8 cellular contexts compared by ENCODE assay signal in the genomic region with DNA sequence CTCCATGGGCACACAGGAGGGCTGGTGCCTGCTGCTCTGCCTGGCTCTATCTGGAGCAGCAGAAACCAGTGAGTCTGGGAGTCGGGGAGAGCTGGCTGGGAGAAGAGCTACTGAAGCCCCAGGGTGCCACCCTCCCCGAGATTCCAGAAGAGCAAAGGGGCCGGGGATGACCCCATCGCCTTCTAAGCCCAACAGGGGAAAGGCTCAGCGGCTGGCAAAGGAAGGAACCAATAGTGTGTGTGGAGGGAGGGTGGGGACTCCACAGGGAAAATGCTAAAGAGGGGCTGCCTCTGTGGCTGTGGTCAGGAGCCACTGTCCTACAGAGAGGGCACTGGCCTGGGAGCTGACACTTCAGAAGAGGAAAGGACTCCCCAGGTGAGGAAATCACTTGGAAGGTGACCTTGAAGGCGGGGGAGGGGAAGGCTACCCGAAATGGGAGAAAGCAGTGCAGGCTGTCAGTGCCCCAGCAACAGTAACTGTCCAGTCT. TPM values are rescaled to one million over a fixed set of nuclear protein-coding genes. Genes with fewer than 3 reads are reported as not detected.
DNase-seq lines count a peak whose midpoint lies in the region; ATAC-seq, FAIRE-seq and TF ChIP-seq lines count a peak whose summit lies in the region.

No MANE protein-coding gene starts in this region.

- no peaks in the 10 kb centered on the region for H3K27me3 ChIP-seq in iPS-18a (ENCODE audit: control insufficient read depth, insufficient read depth, low read length)
- no peaks in the 10 kb centered on the region for H3K27me3 ChIP-seq in small intestine (ENCODE audit: control insufficient read depth in 2 of 2, insufficient read depth in 2 of 2, low read length in 2 of 2)

- no peak for ATAC-seq in GM18858 (IDR thresholded peaks at IDR 0.05; ENCODE audit: unreplicated experiment)
- no peak for ATAC-seq in HG03565 (IDR thresholded peaks at IDR 0.05; ENCODE audit: unreplicated experiment)

- DNase-seq in Jurkat, Clone E6-1 (ENCODE audit: low read depth, low spot score), result no peak
- DNase-seq in astrocyte of the cerebellum (ENCODE audit: low read depth), result no peak
- peak; percentile 74 for DNase-seq in small intestine
- DNase-seq in NCI-H1930 (lab: John Stamatoyannopoulos, UW), result no peak

- H3K9ac ChIP-seq in ES-I3 (ENCODE audit: low read depth, low read length) (peak overlapping the region; percentile 62), iPS-18a (ENCODE audit: low read length) (peak overlapping the region; percentile 68)

- FAIRE-seq in small intestine (lab: Jason Lieb, UNC), result no peak

- H3K36me3 ChIP-seq in ES-I3 (ENCODE audit: insufficient read depth, low read length) (no peaks in the 10 kb centered on the region), iPS-18a (ENCODE audit: control insufficient read depth, low read depth, low read length) (no peaks in the 10 kb centered on the region), small intestine (ENCODE audit: control insufficient read depth in 2 of 2, insufficient read depth in 2 of 2, low read length in 2 of 2) (peaks cover 4 to 13% of the 10 kb centered on the region in 2 donors)

- H3K4me1 ChIP-seq in ES-I3 (ENCODE audit: insufficient read depth, low read length), result peaks cover 22% of the 10 kb centered on the region
- peaks cover 33% of the 10 kb centered on the region for H3K4me1 ChIP-seq in iPS-18a (ENCODE audit: control insufficient read depth, low read depth, low read length)
- peaks cover 0 to 4% of the 10 kb centered on the region in 2 donors for H3K4me1 ChIP-seq in small intestine (ENCODE audit: control insufficient read depth in 2 of 2, insufficient read depth in 1 of 2, low read depth in 1 of 2, low read length in 1 of 2)

- WGBS in small intestine, 3 donors, result 0 to 4% (median 3%) methylated on average over 7 of the region's 7 CpGs

- TF ChIP-seq CTCF in astrocyte of the cerebellum (IDR thresholded peaks at IDR 0.05; ENCODE audit: low read depth, low read length, missing control alignments), result no peak

- no peaks in the 10 kb centered on the region for H3K9me3 ChIP-seq in ES-I3 (ENCODE audit: control insufficient read depth, insufficient read depth, low read length)
- H3K9me3 ChIP-seq in iPS-18a (ENCODE audit: control insufficient read depth, low read depth, low read length), result no peaks in the 10 kb centered on the region
- no peaks in the 10 kb centered on the region for H3K9me3 ChIP-seq in small intestine (ENCODE audit: control insufficient read depth, low read depth)

- H3K27ac ChIP-seq in iPS-18a (ENCODE audit: low read length) (peak overlapping the region; percentile 84), small intestine (ENCODE audit: low read depth in 1 of 2, low read length in 1 of 2) (peak overlapping the region; percentile 92 to 94)

- peak overlapping the region; percentile 93 for H3K4me3 ChIP-seq in Jurkat, Clone E6-1 (ENCODE audit: low read length)
- peak overlapping the region; percentile 46 for H3K4me3 ChIP-seq in astrocyte of the cerebellum (ENCODE audit: low read depth, low read length)
- H3K4me3 ChIP-seq in iPS-18a (ENCODE audit: low read length), result peak overlapping the region; percentile 39
- H3K4me3 ChIP-seq in small intestine (ENCODE audit: low read depth in 1 of 2, low read length in 2 of 2), result peak overlapping the region; percentile 70 to 80

- in situ Hi-C loops in astrocyte of the cerebellum (cut with HindIII; ENCODE audit: low sequenced_read_pairs), result no loop called here

RNA-seq across cellular contexts. Expression of a gene that starts 0.4 kb away (rescaled TPM):
- 15.2 TPM for polyA plus RNA-seq in Jurkat, Clone E6-1 (2012; ENCODE audit: insufficient read depth, insufficient read length)
- polyA plus RNA-seq in small intestine, result 10 to 100 TPM; 26.4 to 38.6 (median 31.5) TPM

RNA-seq across cellular contexts. Expression of a gene that starts 7.5 kb away (rescaled TPM):
- 6.7 TPM for polyA plus RNA-seq in Jurkat, Clone E6-1 (2012; ENCODE audit: insufficient read depth, insufficient read length)
- polyA plus RNA-seq in small intestine, result 10 to 100 TPM in 1 of 3 donors, 1 to 10 TPM in 1, under 1 TPM in 1; 0.45 to 16.2 (median 3.7) TPM

RNA-seq across cellular contexts. Expression of a gene that starts 18.2 kb away (rescaled TPM):
- polyA plus RNA-seq in Jurkat, Clone E6-1 (2012; ENCODE audit: insufficient read depth, insufficient read length), result 26.8 TPM
- polyA plus RNA-seq in small intestine, result 1 to 10 TPM; 1.6 to 5.8 (median 1.8) TPM

RNA-seq across cellular contexts. Expression of a gene that starts 40.8 kb away (rescaled TPM):
- polyA plus RNA-seq in Jurkat, Clone E6-1 (2012; ENCODE audit: insufficient read depth, insufficient read length), result 450 TPM
- 100 to 1,000 TPM in 1 of 3 donors, 10 to 100 TPM in 2; 88.1 to 126 (median 89.5) TPM for polyA plus RNA-seq in small intestine

RNA-seq across cellular contexts. Expression of a gene that starts 41.6 kb away (rescaled TPM):
- polyA plus RNA-seq in Jurkat, Clone E6-1 (2012; ENCODE audit: insufficient read depth, insufficient read length), result 88.5 TPM
- polyA plus RNA-seq in small intestine, result 10 to 100 TPM in 2 of 3 donors, 1 to 10 TPM in 1; 6.5 to 30.9 (median 13.2) TPM

Comparison
In these comparisons a context has a peak if more than half of its experiments do, and no peak if none do; other contexts are left out.
1. H3K4me3 ChIP-seq: peak in every context shown above with its lines; median percentile 93 in Jurkat, Clone E6-1; 75 in small intestine; 46 in astrocyte of the cerebellum; 39 in iPS-18a.